In genomic region chr2:171272039-171272438, GRCh38 we compare ENCODE assay signal across 8 cellular contexts.
A peak's percentile ranks its signal among the peaks of the same experiment; 100 is the strongest.
DNase-seq lines count a peak whose midpoint lies in the region; ATAC-seq, FAIRE-seq and TF ChIP-seq lines count a peak whose summit lies in the region.

No MANE protein-coding gene starts in this region.

- intact Hi-C loops in adrenal gland (cut with DNase I) (no loop called here), testis (cut with DNase I; ENCODE audit: low total_unique reads) (no loop called here)

- no peaks in the 10 kb centered on the region for H3K79me2 ChIP-seq in hepatocyte

- H3K27me3 ChIP-seq in adrenal gland: no peaks in the 10 kb centered on the region
- H3K27me3 ChIP-seq in hepatocyte: no peaks in the 10 kb centered on the region
- no peaks in the 10 kb centered on the region for H3K27me3 ChIP-seq in testis

- no peaks in the 10 kb centered on the region for H3K9me2 ChIP-seq in hepatocyte (replicated peaks; ENCODE audit: insufficient read depth)

- H3K36me3 ChIP-seq in adrenal gland (replicated peaks in 1 of 2) (no peaks in the 10 kb centered on the region), hepatocyte (replicated peaks; ENCODE audit: insufficient read depth, low read depth) (no peaks in the 10 kb centered on the region), testis (ENCODE audit: low read depth, missing control alignments) (no peaks in the 10 kb centered on the region)

- TF ChIP-seq CTCF in adrenal gland (IDR thresholded peaks at IDR 0.05) (no peak), hepatocyte (IDR thresholded peaks at IDR 0.05; ENCODE audit: poor library complexity) (no peak), testis (IDR thresholded peaks at IDR 0.05) (no peak)

- no peaks in the 10 kb centered on the region for H4K20me1 ChIP-seq in hepatocyte (ENCODE audit: insufficient read depth, poor library complexity, severe bottlenecking)

- no peak overlapping the region for H3K4me2 ChIP-seq in hepatocyte

- no peak for ATAC-seq in HG03521 (IDR thresholded peaks at IDR 0.05; ENCODE audit: unreplicated experiment)

- no peaks in the 10 kb centered on the region for H3K4me1 ChIP-seq in adrenal gland (replicated peaks in 1 of 2)
- no peaks in the 10 kb centered on the region for H3K4me1 ChIP-seq in hepatocyte (ENCODE audit: insufficient read depth)
- peaks cover 22% of the 10 kb centered on the region for H3K4me1 ChIP-seq in testis

- peak overlapping the region in 2 of 5 donors; percentile 34 to 40 for H3K27ac ChIP-seq in adrenal gland
- no peak overlapping the region for H3K27ac ChIP-seq in hepatocyte
- peak overlapping the region; percentile 32 to 42 for H3K27ac ChIP-seq in testis

- TF ChIP-seq POLR2A in adrenal gland (IDR thresholded peaks at IDR 0.05) (no peak), testis (IDR thresholded peaks at IDR 0.05) (no peak)

- peak; percentile 69 for FAIRE-seq in HTR-8/SVneo (lab: Jason Lieb, UNC)

- DNase-seq in HTR-8/SVneo (ENCODE audit: insufficient read length, low spot score) (peak; percentile 62), adrenal gland (peak; percentile 26 to 64 (median 53)), hepatocyte (ENCODE audit: low spot score) (peak; percentile 69), testis (peak; percentile 24), occipital lobe (lab: John Stamatoyannopoulos, UW) (no peak), NCI-H526 (lab: John Stamatoyannopoulos, UW) (no peak)
- no peak for DNase-seq in effector CD8-positive, alpha-beta T cell (lab: John Stamatoyannopoulos, UW)

- H3K9me3 ChIP-seq in adrenal gland (replicated peaks in 1 of 3): no peaks in the 10 kb centered on the region
- no peaks in the 10 kb centered on the region for H3K9me3 ChIP-seq in hepatocyte (ENCODE audit: low read depth)
- no peaks in the 10 kb centered on the region for H3K9me3 ChIP-seq in testis

- H3K4me3 ChIP-seq in adrenal gland (no peak overlapping the region), hepatocyte (no peak overlapping the region), testis (no peak overlapping the region)

- no peak overlapping the region for H2AFZ ChIP-seq in hepatocyte

Comparison
In these comparisons a context has a peak if more than half of its experiments do, and no peak if none do; other contexts are left out.
1. DNase-seq: peak in HTR-8/SVneo (single experiment), adrenal gland (7 of 7), hepatocyte (single experiment) and testis (single experiment); none in occipital lobe (single experiment), NCI-H526 (0 of 2) and effector CD8-positive, alpha-beta T cell (single experiment).